ENCODE assay signal across 8 cellular contexts in genomic region chr10:45983538-45984186, GRCh38. TPM values are rescaled to one million over a fixed set of nuclear protein-coding genes. Genes with fewer than 3 reads are reported as not detected.
DNase-seq lines count a peak whose midpoint lies in the region; ATAC-seq, FAIRE-seq and TF ChIP-seq lines count a peak whose summit lies in the region.
"Not testable (repeated sequence)": the region's sequence is repeated elsewhere in the genome, so short reads cannot be mapped to it uniquely, and the experiment has no call there.

No MANE protein-coding gene starts in this region.

- not testable (repeated sequence) for TF ChIP-seq EP300 in A549 (IDR thresholded peaks at IDR 0.05); Ishikawa (IDR thresholded peaks at IDR 0.05; ENCODE audit: borderline replicate concordance)

- FAIRE-seq in A549 (lab: Jason Lieb, UNC); RCC 7860 (lab: Jason Lieb, UNC): not testable (repeated sequence)

- H3K4me3 ChIP-seq in A549: not testable (repeated sequence)

- H3K4me3 Mint-ChIP-seq in activated CD8-positive, alpha-beta T cell treated with anti-CD3 and anti-CD28 coated beads, Interleukin-2, amount 10 ng/mL, durations not matched to agents 7 days and 5 days; progenitor cell of endocrine pancreas (ENCODE audit: low read depth): not testable (repeated sequence)

- not testable (repeated sequence) for H3K27me3 Mint-ChIP-seq in activated CD8-positive, alpha-beta T cell treated with anti-CD3 and anti-CD28 coated beads, Interleukin-2, amount 10 ng/mL, durations not matched to agents 7 days and 5 days (ENCODE audit: low read depth); progenitor cell of endocrine pancreas

- not testable (repeated sequence) for H3K4me2 ChIP-seq in A549

- peak; percentile 44 for TF ChIP-seq CTCF in A549 (IDR thresholded peaks at IDR 0.05)
- TF ChIP-seq CTCF in GM12872 (IDR thresholded peaks at IDR 0.05; ENCODE audit: insufficient read depth, low read depth, low read length): 0 out of 3 replicates have a peak, but pooled peaks have one; percentile 28
- TF ChIP-seq CTCF in progenitor cell of endocrine pancreas (IDR thresholded peaks at IDR 0.05; ENCODE audit: unreplicated experiment): peak; percentile 48

- CTCF ChIA-PET in A549 (lab: Yijun Ruan, JAX): not testable (repeated sequence)
- CTCF ChIA-PET in activated CD8-positive, alpha-beta T cell treated with anti-CD3 and anti-CD28 coated beads, Interleukin-2, amount 10 ng/mL, durations not matched to agents 7 days and 5 days (lab: Charles Lee): interaction anchor here (0.7 kb wide), 1 partner anchor 43 kb away, joined by 3 read pairs; no protein-coding TSS in a partner anchor

- not testable (repeated sequence) for H3K9me3 Mint-ChIP-seq in activated CD8-positive, alpha-beta T cell treated with anti-CD3 and anti-CD28 coated beads, Interleukin-2, amount 10 ng/mL, durations not matched to agents 7 days and 5 days (ENCODE audit: insufficient read depth); progenitor cell of endocrine pancreas (ENCODE audit: low read depth)

- peak; percentile 26 to 34; a peak in 3 of 5 replicates for TF ChIP-seq RAD21 in A549 (conservative IDR thresholded peaks at IDR 0.05 in 1 of 2, IDR thresholded peaks at IDR 0.05 in 1 of 2)
- TF ChIP-seq RAD21 in Ishikawa (IDR thresholded peaks at IDR 0.05; ENCODE audit: low read depth): peak; percentile 24; the same call in 1 of the 2 replicates

- not testable (repeated sequence) for H3K4me1 Mint-ChIP-seq in activated CD8-positive, alpha-beta T cell treated with anti-CD3 and anti-CD28 coated beads, Interleukin-2, amount 10 ng/mL, durations not matched to agents 7 days and 5 days (ENCODE audit: low read depth); progenitor cell of endocrine pancreas (ENCODE audit: low read depth)

- TF ChIP-seq POLR2A in A549 (IDR thresholded peaks at IDR 0.05; ENCODE audit: low read length): not testable (repeated sequence)

- peak; percentile 89 to 94 for ATAC-seq in A549
- peak; percentile 79 for ATAC-seq in activated CD8-positive, alpha-beta T cell treated with anti-CD3 and anti-CD28 coated beads, Interleukin-2, amount 10 ng/mL, durations not matched to agents 7 days and 5 days

- H3K27ac ChIP-seq in A549: not testable (repeated sequence)

- not testable (repeated sequence) for H3K27ac Mint-ChIP-seq in activated CD8-positive, alpha-beta T cell treated with anti-CD3 and anti-CD28 coated beads, Interleukin-2, amount 10 ng/mL, durations not matched to agents 7 days and 5 days; progenitor cell of endocrine pancreas

- peaks cover 26% of the 10 kb centered on the region for H3K36me3 Mint-ChIP-seq in activated CD8-positive, alpha-beta T cell treated with anti-CD3 and anti-CD28 coated beads, Interleukin-2, amount 10 ng/mL, durations not matched to agents 7 days and 5 days (ENCODE audit: low read depth)
- not testable (repeated sequence) for H3K36me3 Mint-ChIP-seq in progenitor cell of endocrine pancreas (ENCODE audit: insufficient read depth)

- DNase-seq in A549 (ENCODE audit: low read depth in 1 of 2, low spot score in 1 of 2) (peak in 1 of 2 experiments; percentile 59), RCC 7860 (ENCODE audit: low spot score) (peak; percentile 28), dermis microvascular lymphatic vessel endothelial cell (ENCODE audit: low read depth in 2 of 2) (peak; percentile 50 to 67), inferior parietal cortex (ENCODE audit: extremely low spot score) (peak; percentile 69), progenitor cell of endocrine pancreas (ENCODE audit: low spot score, unreplicated experiment) (peak; percentile 14)
- DNase-seq in activated CD8-positive, alpha-beta T cell treated with anti-CD3 and anti-CD28 coated beads, Interleukin-2, amount 10 ng/mL, durations not matched to agents 7 days and 5 days: peak; percentile 64

- not testable (repeated sequence) for H3K4me1 ChIP-seq in A549

- WGBS in A549 (ENCODE audit: missing lambda C conversion rate): 75% methylated on average over 6 of the region's 6 CpGs

- not testable (repeated sequence) for H3K9me3 ChIP-seq in A549

- POLR2A ChIA-PET in A549 (lab: Yijun Ruan, JAX); activated CD8-positive, alpha-beta T cell treated with anti-CD3 and anti-CD28 coated beads, Interleukin-2, amount 10 ng/mL, durations not matched to agents 7 days and 5 days (lab: Charles Lee): not testable (repeated sequence)

TF ChIP-seq in A549, 52 proteins besides CTCF, POLR2A, EP300 and RAD21:
- peak; percentile 27; the same call in 1 of the 3 replicates for TF ChIP-seq SMC3 (IDR thresholded peaks at IDR 0.05)
TF ChIP-seq in A549: peak in this region for 1; not testable (repeated sequence) for 51.

RNA-seq across cellular contexts. Expression of gene TIMM23, which starts 11.4 kb away (rescaled TPM):
- polyA plus RNA-seq in A549 (2011; rRNA removed): 176 and 202 TPM in 2 replicates
- polyA plus RNA-seq in A549 (2012; cell fraction: cytosol; rRNA removed): 99.2 and 106 TPM in 2 replicates
- 38.5 and 67.0 TPM in 2 replicates for polyA plus RNA-seq in A549 (2012; cell fraction: nucleus; rRNA removed)
- 133 to 148 TPM (median 134 TPM) in 3 replicates for polyA plus RNA-seq in A549 (2017; fragmentation: RNase III; extraction: RNeasy Plus Mini Kit Qiagen cat#74134 plus additional on column Dnase treatment)
- polyA minus RNA-seq in A549 (2011; rRNA and poly(A)+ RNA removed): 65.8 and 77.5 TPM in 2 replicates
- 10 to 100 TPM; 61.3 to 61.9 TPM for total RNA-seq in activated CD8-positive, alpha-beta T cell treated with anti-CD3 and anti-CD28 coated beads, Interleukin-2, amount 10 ng/mL, durations not matched to agents 7 days and 5 days
- 54.7 and 62.4 TPM in 2 replicates for total RNA-seq in dermis microvascular lymphatic vessel endothelial cell
- 52.4 and 57.7 TPM in 2 replicates for total RNA-seq in progenitor cell of endocrine pancreas

RNA-seq across cellular contexts. Expression of gene NCOA4, which starts 46.8 kb away (rescaled TPM):
- polyA plus RNA-seq in A549 (2011; rRNA removed): 112 and 119 TPM in 2 replicates
- 25.2 and 29.0 TPM in 2 replicates for polyA plus RNA-seq in A549 (2012; cell fraction: cytosol; rRNA removed)
- 15.0 and 20.0 TPM in 2 replicates for polyA plus RNA-seq in A549 (2012; cell fraction: nucleus; rRNA removed)
- 67.6 to 72.1 TPM (median 71.2 TPM) in 3 replicates for polyA plus RNA-seq in A549 (2017; fragmentation: RNase III; extraction: RNeasy Plus Mini Kit Qiagen cat#74134 plus additional on column Dnase treatment)
- 98.6 and 105 TPM in 2 replicates for polyA minus RNA-seq in A549 (2011; rRNA and poly(A)+ RNA removed)
- 100 to 1,000 TPM; 119 to 120 TPM for total RNA-seq in activated CD8-positive, alpha-beta T cell treated with anti-CD3 and anti-CD28 coated beads, Interleukin-2, amount 10 ng/mL, durations not matched to agents 7 days and 5 days
- 149 and 167 TPM in 2 replicates for total RNA-seq in dermis microvascular lymphatic vessel endothelial cell
- total RNA-seq in progenitor cell of endocrine pancreas: 84.0 and 88.3 TPM in 2 replicates
